In genomic region chr9:38074441-38074943, GRCh38 we compare ENCODE assay signal across 15 cellular contexts. TPM values are rescaled to one million over a fixed set of nuclear protein-coding genes. Genes with fewer than 3 reads are reported as not detected.
A peak's percentile ranks its signal among the peaks of the same experiment; 100 is the strongest.
DNase-seq lines count a peak whose midpoint lies in the region; ATAC-seq, FAIRE-seq and TF ChIP-seq lines count a peak whose summit lies in the region.
"Had no signal": no experiment of that assay in that cellular context is flagged by ENCODE, and none has a peak within 500 bp of the region (broad histone marks: within the 10 kb centered on the region; RNA-seq: fewer than 3 reads in every experiment).

No MANE protein-coding gene starts in this region.

- peak overlapping the region in 1 of 3 experiments; percentile 29; a peak in 2 of 6 replicates for H3K4me3 ChIP-seq in HepG2 (replicated peaks in 1 of 3; ENCODE audit: insufficient read depth in 1 of 3, low read depth in 2 of 3, low read length in 3 of 3)
- H3K4me3 ChIP-seq in right lobe of liver = no peak overlapping the region
- no peak overlapping the region for H3K4me3 ChIP-seq in SK-N-MC
- no peak overlapping the region for H3K4me3 ChIP-seq in gastroesophageal sphincter
- H3K4me3 ChIP-seq: ovary, tibial nerve had no signal

- H3K79me2 ChIP-seq in HepG2 (ENCODE audit: insufficient read depth, low read length) = no peaks in the 10 kb centered on the region

- H3K9me3 ChIP-seq in HepG2 (ENCODE audit: low read length) (no peaks in the 10 kb centered on the region), right lobe of liver (no peaks in the 10 kb centered on the region), SK-N-MC (ENCODE audit: low read depth, low read length) (no peaks in the 10 kb centered on the region), gastroesophageal sphincter (no peaks in the 10 kb centered on the region)
- H3K9me3 ChIP-seq: ovary, tibial nerve had no signal

- peaks cover 46% of the 10 kb centered on the region for H3K4me1 ChIP-seq in HepG2 (ENCODE audit: insufficient read depth, low read length)
- H3K4me1 ChIP-seq in right lobe of liver = no peaks in the 10 kb centered on the region
- H3K4me1 ChIP-seq in gastroesophageal sphincter = peaks cover 0 to 10% (median 4%) of the 10 kb centered on the region in 3 donors

- H3K36me3 ChIP-seq in HepG2 (replicated peaks in 1 of 2; ENCODE audit: control insufficient read depth in 1 of 2, insufficient read depth in 2 of 2, low read length in 2 of 2) = no peaks in the 10 kb centered on the region
- no peaks in the 10 kb centered on the region for H3K36me3 ChIP-seq in right lobe of liver
- no peaks in the 10 kb centered on the region for H3K36me3 ChIP-seq in SK-N-MC (ENCODE audit: insufficient read depth, low read length)
- no peaks in the 10 kb centered on the region for H3K36me3 ChIP-seq in gastroesophageal sphincter
- H3K36me3 ChIP-seq: ovary, tibial nerve had no signal

- peaks cover 8% of the 10 kb centered on the region for H3K27me3 Mint-ChIP-seq in activated T-helper 1 cell treated with anti-CD3 and anti-CD28 coated beads, Interleukin-12 subunit alpha, Interleukin-12 subunit beta, Interleukin-2, Interleukin-4 antibody, amounts not matched to agents 30 ng/mL and 10 ng/mL and 1 ng/mL, durations not matched to agents 14 hours and 24 hours and 36 hours (ENCODE audit: insufficient read depth)

- H3K4me1 Mint-ChIP-seq in activated T-helper 1 cell treated with anti-CD3 and anti-CD28 coated beads, Interleukin-12 subunit alpha, Interleukin-12 subunit beta, Interleukin-2, Interleukin-4 antibody, amounts not matched to agents 30 ng/mL and 10 ng/mL and 1 ng/mL, durations not matched to agents 14 hours and 24 hours and 36 hours (ENCODE audit: low read depth) = peaks cover 4% of the 10 kb centered on the region

- TF ChIP-seq CTCF in HepG2 (CRISPR knock-in tag; IDR thresholded peaks at IDR 0.05) = no peak
- TF ChIP-seq CTCF in right lobe of liver (IDR thresholded peaks at IDR 0.05) = no peak
- TF ChIP-seq CTCF in gastroesophageal sphincter (IDR thresholded peaks at IDR 0.05) = no peak

- H3K27ac ChIP-seq in HepG2 (ENCODE audit: extremely low read length, insufficient read depth, low read length) (no peak overlapping the region), right lobe of liver (no peak overlapping the region), SK-N-MC (no peak overlapping the region), gastroesophageal sphincter (no peak overlapping the region)
- H3K27ac ChIP-seq: ovary, tibial nerve had no signal

- CTCF ChIA-PET in HepG2 (lab: Yijun Ruan, JAX; ENCODE audit: low intra/inter-chr PET ratio, low total read pairs) = no interaction called here

- peak; percentile 72 for DNase-seq in HepG2 (ENCODE audit: low spot score)
- no peak for DNase-seq in right lobe of liver
- DNase-seq in SK-N-MC (ENCODE audit: low read depth, low spot score) = no peak
- no peak for DNase-seq in mesenteric fat pad (ENCODE audit: low spot score)
- no peak for DNase-seq in activated T-helper 1 cell treated with anti-CD3 and anti-CD28 coated beads, Interleukin-12 subunit alpha, Interleukin-12 subunit beta, Interleukin-2, Interleukin-4 antibody, amounts not matched to agents 30 ng/mL and 10 ng/mL and 1 ng/mL, durations not matched to agents 14 hours and 24 hours and 36 hours (ENCODE audit: low spot score)
- DNase-seq in SW 1271 (lab: John Stamatoyannopoulos, UW) = no peak
- DNase-seq: activated CD4-positive, alpha-beta T cell treated with anti-CD3 and anti-CD28 coated beads for 4 hours; cortex of kidney; midbrain; NCI-H2081 treated with DMSO at 0.1 percent for 48 hours; ovary had no signal

- ATAC-seq in HepG2 (peak; percentile 67), right lobe of liver (no peak), gastroesophageal sphincter (peak; percentile 27), HG02571 (IDR thresholded peaks at IDR 0.05; ENCODE audit: unreplicated experiment) (no peak)

- no TSS peak for BruUV-seq in HepG2 (replicated peaks; lab: Mats Ljungman, UMichigan)

- H3K27me3 ChIP-seq in HepG2 (ENCODE audit: control insufficient read depth in 1 of 2, insufficient read depth in 2 of 2, low read length in 2 of 2) = no peaks in the 10 kb centered on the region; a peak in 1 of 5 replicates
- H3K27me3 ChIP-seq in right lobe of liver = no peaks in the 10 kb centered on the region
- no peaks in the 10 kb centered on the region for H3K27me3 ChIP-seq in gastroesophageal sphincter
- H3K27me3 ChIP-seq: ovary, tibial nerve had no signal

- H4K20me1 ChIP-seq in HepG2 (ENCODE audit: insufficient read depth, low read length) = no peaks in the 10 kb centered on the region

- FAIRE-seq in HepG2 (lab: Jason Lieb, UNC) = no peak
- FAIRE-seq: GM19239 had no signal

- H3K9me3 Mint-ChIP-seq in activated T-helper 1 cell treated with anti-CD3 and anti-CD28 coated beads, Interleukin-12 subunit alpha, Interleukin-12 subunit beta, Interleukin-2, Interleukin-4 antibody, amounts not matched to agents 30 ng/mL and 10 ng/mL and 1 ng/mL, durations not matched to agents 14 hours and 24 hours and 36 hours = no peaks in the 10 kb centered on the region

- TF ChIP-seq EP300 in HepG2 (IDR thresholded peaks at IDR 0.05; ENCODE audit: low read depth in 2 of 2, low read length in 2 of 2) (no peak), HepG2 (CRISPR knock-in tag; IDR thresholded peaks at IDR 0.05; ENCODE audit: borderline replicate concordance) (no peak), gastroesophageal sphincter (IDR thresholded peaks at IDR 0.05) (no peak)

- H3K4me2 ChIP-seq in HepG2 (ENCODE audit: low read depth, low read length) = peak overlapping the region; percentile 68

- 4% methylated on average over 4 of the region's 4 CpGs for WGBS in HepG2 (ENCODE audit: low lambda C conversion rate)
- WGBS in right lobe of liver (ENCODE audit: insufficient coverage, low coverage, low lambda C conversion rate, missing lambda C conversion rate) = 71% methylated on average over 4 of the region's 4 CpGs
- WGBS in gastroesophageal sphincter (ENCODE audit: low coverage in 1 of 2), 2 donors = 68 to 100% methylated on average over 1 to 4 of the region's 4 CpGs

- TF ChIP-seq POLR2A in HepG2 (IDR thresholded peaks at IDR 0.05; ENCODE audit: insufficient read depth in 1 of 2, low read depth in 2 of 2, low read length in 2 of 2) = no peak
- TF ChIP-seq POLR2A in right lobe of liver (IDR thresholded peaks at IDR 0.05) = no peak
- TF ChIP-seq POLR2A in gastroesophageal sphincter (IDR thresholded peaks at IDR 0.05) = no peak

- no peak overlapping the region for H2AFZ ChIP-seq in HepG2 (ENCODE audit: low read length)

- in situ Hi-C loops in HepG2 (cut with HindIII; ENCODE audit: extremely low pct_ligation_motif_present, low pct_unique_long_range_greater_than_20kb) = loop anchor here (5.0 kb wide), 1 partner anchor 167 kb away; no protein-coding TSS in a partner anchor

- no peak overlapping the region for H3K27ac Mint-ChIP-seq in activated T-helper 1 cell treated with anti-CD3 and anti-CD28 coated beads, Interleukin-12 subunit alpha, Interleukin-12 subunit beta, Interleukin-2, Interleukin-4 antibody, amounts not matched to agents 30 ng/mL and 10 ng/mL and 1 ng/mL, durations not matched to agents 14 hours and 24 hours and 36 hours

- peaks cover 2% of the 10 kb centered on the region for H3K36me3 Mint-ChIP-seq in activated T-helper 1 cell treated with anti-CD3 and anti-CD28 coated beads, Interleukin-12 subunit alpha, Interleukin-12 subunit beta, Interleukin-2, Interleukin-4 antibody, amounts not matched to agents 30 ng/mL and 10 ng/mL and 1 ng/mL, durations not matched to agents 14 hours and 24 hours and 36 hours (ENCODE audit: low read depth)

- no peak overlapping the region for H3K4me3 Mint-ChIP-seq in activated T-helper 1 cell treated with anti-CD3 and anti-CD28 coated beads, Interleukin-12 subunit alpha, Interleukin-12 subunit beta, Interleukin-2, Interleukin-4 antibody, amounts not matched to agents 30 ng/mL and 10 ng/mL and 1 ng/mL, durations not matched to agents 14 hours and 24 hours and 36 hours

- no peak for TF ChIP-seq RAD21 in HepG2 (CRISPR knock-in tag; IDR thresholded peaks at IDR 0.05)

- H3K9ac ChIP-seq in HepG2 (ENCODE audit: insufficient read depth, low read depth, low read length) (no peak overlapping the region), SK-N-MC (ENCODE audit: insufficient read length) (peak overlapping the region; percentile 37)

- intact Hi-C loops in HepG2 (cut with micrococcal nuclease; ENCODE audit: unreplicated experiment) = no loop called here
- intact Hi-C loops in right lobe of liver (cut with DNase I) = no loop called here
- intact Hi-C loops in activated T-helper 1 cell treated with anti-CD3 and anti-CD28 coated beads, Interleukin-12 subunit alpha, Interleukin-12 subunit beta, Interleukin-2, Interleukin-4 antibody, amounts not matched to agents 30 ng/mL and 10 ng/mL and 1 ng/mL, durations not matched to agents 14 hours and 24 hours and 36 hours (cut with micrococcal nuclease) = no loop called here

- POLR2A ChIA-PET in HepG2 (lab: Yijun Ruan, JAX) = no interaction called here

RNA-seq across cellular contexts. Expression of gene SHB, which starts 5.5 kb away (rescaled TPM):
- total RNA-seq in HepG2 (2016; rRNA removed; fragmentation: Illumina TruSeq; extraction: Trizol) (14.7 and 19.4 TPM in 2 replicates), right lobe of liver (10 to 100 TPM; 12.0 to 43.1 (median 21.9) TPM), gastroesophageal sphincter (10 to 100 TPM in 3 of 4 donors, 1 to 10 TPM in 1; 9.7 to 17.5 (median 14.2) TPM), mesenteric fat pad (19.3 TPM)
- total RNA-seq in HepG2 (2016; cell fraction: cytosol; rRNA removed; fragmentation: Illumina TruSeq; extraction: Trizol; ENCODE audit: low read depth) = 7.3 and 8.2 TPM in 2 replicates
- total RNA-seq in HepG2 (2016; cell fraction: insoluble cytoplasmic fraction; rRNA removed; fragmentation: Illumina TruSeq; extraction: Trizol) = 12.9 and 18.0 TPM in 2 replicates
- 16.0 and 20.4 TPM in 2 replicates for total RNA-seq in HepG2 (2016; cell fraction: membrane; rRNA removed; fragmentation: Illumina TruSeq; extraction: Trizol)
- 12.0 and 14.5 TPM in 2 replicates for total RNA-seq in HepG2 (2016; cell fraction: nucleus; rRNA removed; fragmentation: Illumina TruSeq; extraction: Trizol)
- 20.7 and 25.3 TPM in 2 replicates for polyA plus RNA-seq in HepG2 (2011; rRNA removed)
- 19.8 and 24.1 TPM in 2 replicates for polyA plus RNA-seq in HepG2 (2011; cell fraction: cytosol; rRNA removed)
- 26.3 and 29.8 TPM in 2 replicates for polyA plus RNA-seq in HepG2 (2011; cell fraction: nucleus; rRNA removed)
- 16.2 and 22.8 TPM in 2 replicates for polyA plus RNA-seq in HepG2 (2012)
- polyA plus RNA-seq in HepG2 (2016; cell fraction: cytosol; fragmentation: Illumina TruSeq; extraction: Trizol; ENCODE audit: low read depth) = 9.0 and 11.2 TPM in 2 replicates
- polyA plus RNA-seq in HepG2 (2016; cell fraction: insoluble cytoplasmic fraction; fragmentation: Illumina TruSeq; extraction: Trizol; ENCODE audit: low read depth) = 21.3 and 23.2 TPM in 2 replicates
- polyA plus RNA-seq in HepG2 (2016; cell fraction: membrane; fragmentation: Illumina TruSeq; extraction: Trizol; ENCODE audit: low read depth) = 18.0 and 21.9 TPM in 2 replicates
- 17.6 and 17.8 TPM in 2 replicates for polyA plus RNA-seq in HepG2 (2016; cell fraction: nucleus; fragmentation: Illumina TruSeq; extraction: Trizol; ENCODE audit: insufficient read depth, low read depth)
- polyA minus RNA-seq in HepG2 (2011; rRNA and poly(A)+ RNA removed; ENCODE audit: low replicate concordance) = 8.6 and 37.7 TPM in 2 replicates
- 28.1 and 28.8 TPM in 2 replicates for polyA minus RNA-seq in HepG2 (2011; cell fraction: cytosol; rRNA and poly(A)+ RNA removed)
- 42.1 and 49.2 TPM in 2 replicates for polyA minus RNA-seq in HepG2 (2011; cell fraction: nucleus; rRNA and poly(A)+ RNA removed)
- 1.2 and 1.7 TPM in 2 replicates for total RNA-seq in activated T-helper 1 cell treated with anti-CD3 and anti-CD28 coated beads, Interleukin-12 subunit alpha, Interleukin-12 subunit beta, Interleukin-2, Interleukin-4 antibody, amounts not matched to agents 30 ng/mL and 10 ng/mL and 1 ng/mL, durations not matched to agents 14 hours and 24 hours and 36 hours

Comparison
In these comparisons a context has a peak if more than half of its experiments do, and no peak if none do; other contexts are left out.
1. ATAC-seq: peak in HepG2 (single experiment) and gastroesophageal sphincter (single experiment); none in right lobe of liver (0 of 4) and HG02571 (single experiment).